In the genomic region with DNA sequence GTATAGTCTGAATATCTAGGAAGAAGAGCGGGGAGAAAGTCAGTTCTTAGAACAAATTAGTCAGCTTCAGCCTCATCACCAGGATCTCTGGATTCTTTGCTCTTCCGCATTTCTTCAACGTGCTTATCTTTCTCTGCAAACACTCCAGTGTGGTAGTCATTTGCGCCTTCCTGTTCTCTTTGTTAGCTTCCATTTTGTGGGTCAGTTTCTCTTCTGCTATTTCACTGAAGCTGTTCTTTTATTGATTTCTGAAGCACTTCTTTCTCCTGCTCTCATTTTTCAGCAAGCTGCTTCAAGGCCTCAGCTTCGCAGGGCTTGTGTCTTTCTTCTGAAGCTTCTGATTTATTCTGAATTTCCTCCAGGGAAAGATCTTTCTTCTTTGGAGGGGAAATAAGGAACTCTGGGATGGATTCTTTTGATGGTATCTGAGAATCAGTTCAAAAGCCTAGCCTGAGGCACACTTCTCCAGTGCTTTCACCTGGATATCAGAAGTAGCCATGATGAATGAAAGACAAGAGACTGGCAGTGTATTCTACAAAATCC, we compare ENCODE assay signal across 9 cellular contexts. TPM values are rescaled to one million over a fixed set of nuclear protein-coding genes. Genes with fewer than 3 reads are reported as not detected.
DNase-seq lines count a peak whose midpoint lies in the region; ATAC-seq, FAIRE-seq and TF ChIP-seq lines count a peak whose summit lies in the region.
"Had no signal": no experiment of that assay in that cellular context is flagged by ENCODE, and none has a peak within 500 bp of the region (broad histone marks: within the 10 kb centered on the region; RNA-seq: fewer than 3 reads in every experiment).

No MANE protein-coding gene starts in this region.

- H3K27ac Mint-ChIP-seq in stimulated activated naive CD8-positive, alpha-beta T cell treated with anti-CD3 and anti-CD28 coated beads, Interleukin-15, amount 100 ng/mL, for 72 hours: peak overlapping the region in 1 of 2 donors; percentile 59
- H3K27ac Mint-ChIP-seq in immature natural killer cell: no peak overlapping the region

- SMC1A ChIA-PET in GM12878 (lab: Charles Lee; ENCODE audit: uncharacterized antibody, unreplicated experiment): interaction anchor here (0.9 to 3.4 kb wide), 29 partner anchors 8 to 597 kb away, joined by 3 to 33 read pairs (median 6); partner anchors contain the start of genes AMN1 and ETFBKMT

- H3K27ac ChIP-seq in GM12878 (ENCODE audit: control insufficient read depth, insufficient read depth) (peak overlapping the region; percentile 90), neutrophil (peak overlapping the region; percentile 85)

- no peaks in the 10 kb centered on the region for H3K27me3 Mint-ChIP-seq in stimulated activated naive CD8-positive, alpha-beta T cell treated with anti-CD3 and anti-CD28 coated beads, Interleukin-15, amount 100 ng/mL, for 72 hours
- H3K27me3 Mint-ChIP-seq in immature natural killer cell (ENCODE audit: low read depth in 3 of 3): peaks cover 2 to 8% (median 5%) of the 10 kb centered on the region in 3 donors
- H3K27me3 Mint-ChIP-seq: CD4-positive, CD25-positive, alpha-beta regulatory T cell had no signal

- no peaks in the 10 kb centered on the region for H3K4me1 Mint-ChIP-seq in stimulated activated naive CD8-positive, alpha-beta T cell treated with anti-CD3 and anti-CD28 coated beads, Interleukin-15, amount 100 ng/mL, for 72 hours
- H3K4me1 Mint-ChIP-seq in immature natural killer cell: peaks cover 8 to 15% of the 10 kb centered on the region in 2 donors

- FAIRE-seq in GM12878 (lab: Jason Lieb, UNC): peak; percentile 81

- H3K36me3 ChIP-seq in GM12878 (ENCODE audit: control insufficient read depth in 2 of 2, insufficient read depth in 2 of 2, low read length in 1 of 2) (no peaks in the 10 kb centered on the region), neutrophil (peaks cover 8% of the 10 kb centered on the region)

- H3K4me3 ChIP-seq in GM12878 (peak overlapping the region; percentile 54; the same call in 1 of the 2 replicates), neutrophil (ENCODE audit: low read depth in 1 of 2, low read length in 1 of 2) (peak overlapping the region in 1 of 2 experiments; percentile 25)

- peak; percentile 23 for ATAC-seq in stimulated activated naive CD8-positive, alpha-beta T cell treated with anti-CD3 and anti-CD28 coated beads, Interleukin-15, Interleukin-2, amounts not matched to agents 100 U/mL and 50 U/mL, for 24 hours
- no peak for ATAC-seq in stimulated activated naive CD8-positive, alpha-beta T cell treated with anti-CD3 and anti-CD28 coated beads, Interleukin-15, amount 100 ng/mL, for 72 hours
- ATAC-seq in HG03520 (IDR thresholded peaks at IDR 0.05; ENCODE audit: unreplicated experiment) (peak; percentile 63), GM12878 (peak; percentile 95)

- peak in 1 of 2 experiments; percentile 35; a peak in 1 of 4 replicates for TF ChIP-seq EP300 in GM12878 (IDR thresholded peaks at IDR 0.05; ENCODE audit: borderline replicate concordance in 1 of 2, control insufficient read depth in 1 of 2, low read depth in 2 of 2, low read length in 2 of 2)

- H3K79me2 ChIP-seq in GM12878 (ENCODE audit: control insufficient read depth, insufficient read depth, low read length): no peaks in the 10 kb centered on the region

- peaks cover 5 to 40% (median 38%) of the 10 kb centered on the region in 3 donors for H3K36me3 Mint-ChIP-seq in immature natural killer cell

- POLR2A ChIA-PET in GM12878 (lab: Charles Lee): interaction anchor here (0.8 to 2.9 kb wide), 9 partner anchors 10 to 244 kb away, joined by 3 to 14 read pairs (median 6); partner anchors contain the start of genes AMN1 and RESF1

- TF ChIP-seq CTCF in GM12878 (IDR thresholded peaks at IDR 0.05 in 2 of 3, conservative IDR thresholded peaks at IDR 0.05 in 1 of 3; ENCODE audit: control insufficient read depth in 2 of 3, extremely low read depth in 1 of 3, insufficient read depth in 1 of 3, low read depth in 3 of 3, low read length in 3 of 3): no peak
- no peak for TF ChIP-seq CTCF in neutrophil (IDR thresholded peaks at IDR 0.05)

- H3K4me1 ChIP-seq in GM12878 (ENCODE audit: control insufficient read depth, insufficient read depth, low read length) (peaks cover 10% of the 10 kb centered on the region), neutrophil (ENCODE audit: control insufficient read depth in 1 of 2, insufficient read depth in 1 of 2, low read depth in 1 of 2, low read length in 1 of 2) (peaks cover 16 to 17% of the 10 kb centered on the region in 2 experiments)

- peaks cover 6% of the 10 kb centered on the region for H3K9me3 ChIP-seq in GM12878 (replicated peaks; ENCODE audit: control insufficient read depth, insufficient read depth, low read length)
- H3K9me3 ChIP-seq in neutrophil: no peaks in the 10 kb centered on the region

- CTCF ChIA-PET in GM12878 (lab: Yijun Ruan, JAX): interaction anchor here (0.5 to 1.6 kb wide), 12 partner anchors 10 to 214 kb away, joined by 3 to 12 read pairs (median 4); no protein-coding TSS in a partner anchor

- BruUV-seq in GM12878 (replicated peaks; lab: Mats Ljungman, UMichigan): no TSS peak

- RAD21 ChIA-PET in GM12878 (lab: Charles Lee; ENCODE audit: unreplicated experiment): interaction anchor here (0.6 to 5.2 kb wide), 19 partner anchors 9 to 597 kb away, joined by 3 to 30 read pairs (median 5); partner anchors contain the start of gene AMN1

- 3% methylated on average over 5 of the region's 5 CpGs for WGBS in GM12878 (ENCODE audit: insufficient coverage, insufficient replicate concordance, low lambda C conversion rate, missing lambda C conversion rate)

- H4K20me1 ChIP-seq in GM12878 (ENCODE audit: control insufficient read depth, insufficient read depth): no peaks in the 10 kb centered on the region

- TF ChIP-seq POLR2A in GM12878 (IDR thresholded peaks at IDR 0.05; ENCODE audit: low read depth, low read length): no peak

- in situ Hi-C loops in GM12878 (cut with MboI): no loop called here

- DNase-seq in stimulated activated naive CD8-positive, alpha-beta T cell treated with anti-CD3 and anti-CD28 coated beads, Interleukin-15, Interleukin-2, amounts not matched to agents 100 U/mL and 50 U/mL, for 24 hours: no peak
- DNase-seq in stimulated activated naive CD8-positive, alpha-beta T cell treated with anti-CD3 and anti-CD28 coated beads, Interleukin-15, amount 100 ng/mL, for 72 hours: no peak
- DNase-seq in GM12878 (ENCODE audit: low read depth, low spot score) (peak; percentile 77), NCI-H1694 (lab: John Stamatoyannopoulos, UW) (no peak), immature natural killer cell (no peak), RKO (ENCODE audit: low spot score) (no peak)
- DNase-seq: CD4-positive, CD25-positive, alpha-beta regulatory T cell had no signal

- peak overlapping the region; percentile 79 for H3K9ac ChIP-seq in GM12878 (ENCODE audit: control insufficient read depth, insufficient read depth, low read length)

- intact Hi-C loops in GM12878 (cut with micrococcal nuclease; ENCODE audit: unreplicated experiment): no loop called here

- H3K27me3 ChIP-seq in GM12878 (replicated peaks in 1 of 2; ENCODE audit: control insufficient read depth in 2 of 2, insufficient read depth in 2 of 2, low read length in 1 of 2): no peaks in the 10 kb centered on the region
- no peaks in the 10 kb centered on the region for H3K27me3 ChIP-seq in neutrophil

- peak overlapping the region; percentile 77 for H3K4me2 ChIP-seq in GM12878 (ENCODE audit: control insufficient read depth, insufficient read depth)

- TF ChIP-seq RAD21 in GM12878 (IDR thresholded peaks at IDR 0.05; ENCODE audit: insufficient read depth, low read depth, low read length): peak; percentile 13

- H3K9me3 Mint-ChIP-seq in stimulated activated naive CD8-positive, alpha-beta T cell treated with anti-CD3 and anti-CD28 coated beads, Interleukin-15, amount 100 ng/mL, for 72 hours: peaks cover 12 to 19% of the 10 kb centered on the region in 2 donors
- H3K9me3 Mint-ChIP-seq in immature natural killer cell: peaks cover 0 to 9% (median 0%) of the 10 kb centered on the region in 6 donors

- no peak overlapping the region for H3K4me3 Mint-ChIP-seq in stimulated activated naive CD8-positive, alpha-beta T cell treated with anti-CD3 and anti-CD28 coated beads, Interleukin-15, amount 100 ng/mL, for 72 hours
- peak overlapping the region in 1 of 5 donors; percentile 7 for H3K4me3 Mint-ChIP-seq in immature natural killer cell
- H3K4me3 Mint-ChIP-seq: CD4-positive, CD25-positive, alpha-beta regulatory T cell had no signal

- H2AFZ ChIP-seq in GM12878 (ENCODE audit: control insufficient read depth, low read depth, low read length): peak overlapping the region; percentile 99

RNA-seq across cellular contexts. Expression of gene AMN1, which starts 13.5 kb away (rescaled TPM):
- 28.2 and 31.0 TPM in 2 replicates for total RNA-seq in GM12878 (2013; cell fraction: nucleolus; rRNA removed)
- total RNA-seq in GM12878 (2014; rRNA removed) (6.8 and 7.5 TPM in 2 replicates), GM12878 (2014; rRNA removed; fragmentation: Illumina TruSeq; extraction: Trizol) (7.3 and 7.8 TPM in 2 replicates), GM12878 (2021) (5.3 and 5.4 TPM in 2 replicates)
- polyA plus RNA-seq in GM12878 (2011; ENCODE audit: low read depth): 3.7 TPM
- polyA plus RNA-seq in GM12878 (2011; rRNA removed) (15.9 and 23.5 TPM in 2 replicates), GM12878 (2014; fragmentation: Illumina TruSeq; extraction: Trizol) (7.8 and 22.9 TPM in 2 replicates), GM12878 (2014; fragmentation: Nextera tagmentation; extraction: Ambion mirVana) (10 to 100 TPM; 15.2 to 19.3 TPM), GM12878 (2014; rRNA removed) (7.0 and 10.3 TPM in 2 replicates), GM12878 (2016; fragmentation: Nextera tagmentation; extraction: Ambion mirVana) (1 to 10 TPM; 8.8 to 9.8 TPM), immature natural killer cell (10 to 100 TPM in 1 of 3 donors, 1 to 10 TPM in 2; 5.5 to 20.5 (median 9.9) TPM)
- 6.1 and 10.1 TPM in 2 replicates for polyA plus RNA-seq in GM12878 (2011; cell fraction: cytosol; rRNA removed)
- 6.8 and 9.1 TPM in 2 replicates for polyA plus RNA-seq in GM12878 (2011; cell fraction: nucleus; rRNA removed)
- polyA plus RNA-seq in GM12878 (2012): 3.2 and 8.9 TPM in 2 replicates
- 5.8 and 8.9 TPM in 2 replicates for polyA minus RNA-seq in GM12878 (2011; rRNA and poly(A)+ RNA removed)
- polyA minus RNA-seq in GM12878 (2011; cell fraction: cytosol; rRNA and poly(A)+ RNA removed): 1.9 and 4.0 TPM in 2 replicates
- 2.8 and 5.1 TPM in 2 replicates for polyA minus RNA-seq in GM12878 (2011; cell fraction: nucleus; rRNA and poly(A)+ RNA removed)

RNA-seq across cellular contexts. Expression of gene ETFBKMT, which starts 55.9 kb away (rescaled TPM):
- total RNA-seq in GM12878 (2013; cell fraction: nucleolus; rRNA removed): 0.77 and 1.4 TPM in 2 replicates
- total RNA-seq in GM12878 (2014; rRNA removed) (0.60 and 0.68 TPM in 2 replicates), GM12878 (2014; rRNA removed; fragmentation: Illumina TruSeq; extraction: Trizol) (0.37 and 0.63 TPM in 2 replicates), GM12878 (2021) (0.56 and 1.4 TPM in 2 replicates)
- polyA plus RNA-seq in GM12878 (2011; ENCODE audit: low read depth): 0.38 TPM
- polyA plus RNA-seq in GM12878 (2011; rRNA removed) (0.75 and 0.77 TPM in 2 replicates), GM12878 (2014; fragmentation: Illumina TruSeq; extraction: Trizol) (0.14 and 0.25 TPM in 2 replicates), GM12878 (2014; fragmentation: Nextera tagmentation; extraction: Ambion mirVana) (under 1 TPM; 0.49 to 0.79 TPM), GM12878 (2014; rRNA removed) (0.36 and 0.49 TPM in 2 replicates), GM12878 (2016; fragmentation: Nextera tagmentation; extraction: Ambion mirVana) (1 to 10 TPM in 1 of 2 experiments, under 1 TPM in 1; 0.84 to 1.1 TPM), immature natural killer cell (1 to 10 TPM in 2 of 3 donors, under 1 TPM in 1; 0.21 to 1.6 (median 1.3) TPM)
- polyA plus RNA-seq in GM12878 (2011; cell fraction: cytosol; rRNA removed): 0.64 TPM in 2 replicates
- polyA plus RNA-seq in GM12878 (2011; cell fraction: nucleus; rRNA removed): 0.27 and 0.32 TPM in 2 replicates
- polyA plus RNA-seq in GM12878 (2012): 0.45 and 0.61 TPM in 2 replicates
- polyA minus RNA-seq in GM12878 (2011; rRNA and poly(A)+ RNA removed): 0.46 and 0.66 TPM in 2 replicates
- polyA minus RNA-seq in GM12878 (2011; cell fraction: cytosol; rRNA and poly(A)+ RNA removed): not detected in 2 replicates
- polyA minus RNA-seq in GM12878 (2011; cell fraction: nucleus; rRNA and poly(A)+ RNA removed): 0.24 and 1.3 TPM in 2 replicates
